ENCODE assay signal across 1 cellular context in the genomic region with DNA sequence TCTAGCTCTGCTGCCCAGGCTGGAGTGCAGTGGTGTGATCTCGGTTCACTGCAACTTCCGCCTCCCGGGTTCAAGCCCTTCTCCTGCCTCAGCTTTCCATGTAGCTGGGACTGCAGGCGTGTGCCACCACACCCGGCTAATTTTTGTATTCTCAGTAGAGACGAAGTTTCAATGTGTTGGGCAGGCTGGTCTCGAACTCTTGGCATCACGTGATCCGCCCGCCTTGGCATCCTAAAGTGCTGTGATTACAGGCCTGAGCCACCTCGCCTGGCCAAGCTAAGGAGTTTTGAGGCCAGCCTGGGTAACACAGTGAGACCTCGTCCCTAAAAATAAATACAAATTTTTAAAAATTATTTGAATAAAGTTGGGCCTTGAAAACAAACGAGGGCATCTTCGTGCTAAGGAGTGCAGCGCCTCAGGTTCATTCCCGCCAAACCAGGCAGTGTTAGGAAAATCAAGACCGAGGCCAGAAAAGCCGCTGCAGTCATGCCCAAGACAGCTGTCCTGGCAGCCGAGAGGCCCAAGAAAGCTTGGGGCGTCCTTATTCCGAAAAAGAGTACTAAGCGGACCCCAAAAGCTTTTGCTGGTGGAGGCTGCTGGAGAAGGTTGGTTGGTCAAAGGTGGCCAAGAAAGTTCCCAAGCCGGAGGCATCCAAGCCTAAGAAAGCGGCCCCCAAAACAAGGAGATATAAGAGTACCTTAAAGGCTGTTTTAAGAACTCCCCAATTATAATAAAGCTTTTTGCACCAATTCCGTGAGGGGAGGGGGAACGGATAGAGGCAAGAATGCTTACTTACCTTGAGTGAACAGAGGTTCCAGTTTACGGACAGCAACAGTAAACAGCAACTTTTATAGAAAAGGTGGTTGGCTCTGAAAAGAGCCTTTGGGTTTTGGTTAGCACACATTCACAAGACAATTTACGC.
TF ChIP-seq lines count a peak whose summit lies in the region.

No MANE protein-coding gene starts in this region.

TF ChIP-seq in K562, 482 proteins besides CTCF, POLR2A, EP300 and RAD21 (continued from another document and continues in another):
- no peak; the same call in 1 of the 2 replicates for TF ChIP-seq NKRF (IDR thresholded peaks at IDR 0.05; ENCODE audit: borderline replicate concordance)
- TF ChIP-seq CHD4 (IDR thresholded peaks at IDR 0.05; ENCODE audit: insufficient read depth, insufficient replicate concordance, low read depth, low read length, poor library complexity, severe bottlenecking) = no peak
- no peak for TF ChIP-seq POLR2B (IDR thresholded peaks at IDR 0.05; ENCODE audit: low read depth, partially characterized antibody)
- TF ChIP-seq ZNF316 (IDR thresholded peaks at IDR 0.05) = no peak
- TF ChIP-seq, protein P1, sequence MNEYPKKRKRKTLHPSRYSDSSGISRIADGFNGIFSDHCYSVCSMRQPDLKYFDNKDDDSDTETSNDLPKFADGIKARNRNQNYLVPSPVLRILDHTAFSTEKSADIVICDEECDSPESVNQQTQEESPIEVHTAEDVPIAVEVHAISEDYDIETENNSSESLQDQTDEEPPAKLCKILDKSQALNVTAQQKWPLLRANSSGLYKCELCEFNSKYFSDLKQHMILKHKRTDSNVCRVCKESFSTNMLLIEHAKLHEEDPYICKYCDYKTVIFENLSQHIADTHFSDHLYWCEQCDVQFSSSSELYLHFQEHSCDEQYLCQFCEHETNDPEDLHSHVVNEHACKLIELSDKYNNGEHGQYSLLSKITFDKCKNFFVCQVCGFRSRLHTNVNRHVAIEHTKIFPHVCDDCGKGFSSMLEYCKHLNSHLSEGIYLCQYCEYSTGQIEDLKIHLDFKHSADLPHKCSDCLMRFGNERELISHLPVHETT (CRISPR knock-in tag; conservative IDR thresholded peaks at IDR 0.05 in 1 of 2, IDR thresholded peaks at IDR 0.05 in 1 of 2) = no peak
- no peak for TF ChIP-seq SIRT6 (IDR thresholded peaks at IDR 0.05; ENCODE audit: low read depth, low read length)
- peak; percentile 32; the same call in 1 of the 2 replicates for TF ChIP-seq GATA2 (CRISPR knock-in tag; IDR thresholded peaks at IDR 0.05)
- 0 out of 2 replicates have a peak, but pooled peaks have one; percentile 1 for TF ChIP-seq SMC3 (conservative IDR thresholded peaks at IDR 0.05; ENCODE audit: insufficient read depth, low read depth, low read length)
- TF ChIP-seq GABPA (tag; conservative IDR thresholded peaks at IDR 0.05; ENCODE audit: low read depth) = peak; percentile 21; the same call in 1 of the 2 replicates
- TF ChIP-seq ZZZ3 (IDR thresholded peaks at IDR 0.05) = no peak
- TF ChIP-seq, protein P2, sequence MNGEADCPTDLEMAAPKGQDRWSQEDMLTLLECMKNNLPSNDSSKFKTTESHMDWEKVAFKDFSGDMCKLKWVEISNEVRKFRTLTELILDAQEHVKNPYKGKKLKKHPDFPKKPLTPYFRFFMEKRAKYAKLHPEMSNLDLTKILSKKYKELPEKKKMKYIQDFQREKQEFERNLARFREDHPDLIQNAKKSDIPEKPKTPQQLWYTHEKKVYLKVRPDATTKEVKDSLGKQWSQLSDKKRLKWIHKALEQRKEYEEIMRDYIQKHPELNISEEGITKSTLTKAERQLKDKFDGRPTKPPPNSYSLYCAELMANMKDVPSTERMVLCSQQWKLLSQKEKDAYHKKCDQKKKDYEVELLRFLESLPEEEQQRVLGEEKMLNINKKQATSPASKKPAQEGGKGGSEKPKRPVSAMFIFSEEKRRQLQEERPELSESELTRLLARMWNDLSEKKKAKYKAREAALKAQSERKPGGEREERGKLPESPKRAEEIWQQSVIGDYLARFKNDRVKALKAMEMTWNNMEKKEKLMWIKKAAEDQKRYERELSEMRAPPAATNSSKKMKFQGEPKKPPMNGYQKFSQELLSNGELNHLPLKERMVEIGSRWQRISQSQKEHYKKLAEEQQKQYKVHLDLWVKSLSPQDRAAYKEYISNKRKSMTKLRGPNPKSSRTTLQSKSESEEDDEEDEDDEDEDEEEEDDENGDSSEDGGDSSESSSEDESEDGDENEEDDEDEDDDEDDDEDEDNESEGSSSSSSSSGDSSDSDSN (IDR thresholded peaks at IDR 0.05; ENCODE audit: borderline replicate concordance in 1 of 2, low read depth in 2 of 2, low read length in 2 of 2) = no peak
- no peak for TF ChIP-seq ZNF311 (CRISPR knock-in tag; IDR thresholded peaks at IDR 0.05)
- TF ChIP-seq NBN (IDR thresholded peaks at IDR 0.05; ENCODE audit: low read depth) = no peak
- TF ChIP-seq ZNF561 (CRISPR knock-in tag; conservative IDR thresholded peaks at IDR 0.05) = no peak
- no peak for TF ChIP-seq KAT8 (IDR thresholded peaks at IDR 0.05; ENCODE audit: low read depth)
- peak in 1 of 3 experiments; percentile 10 for TF ChIP-seq YY1 (IDR thresholded peaks at IDR 0.05; ENCODE audit: borderline replicate concordance in 1 of 3, control insufficient read depth in 1 of 3, extremely low read depth in 1 of 3, insufficient read depth in 3 of 3, insufficient read length in 1 of 3, insufficient replicate concordance in 2 of 3, low read depth in 1 of 3, low read length in 2 of 3)
- TF ChIP-seq, protein P3, sequence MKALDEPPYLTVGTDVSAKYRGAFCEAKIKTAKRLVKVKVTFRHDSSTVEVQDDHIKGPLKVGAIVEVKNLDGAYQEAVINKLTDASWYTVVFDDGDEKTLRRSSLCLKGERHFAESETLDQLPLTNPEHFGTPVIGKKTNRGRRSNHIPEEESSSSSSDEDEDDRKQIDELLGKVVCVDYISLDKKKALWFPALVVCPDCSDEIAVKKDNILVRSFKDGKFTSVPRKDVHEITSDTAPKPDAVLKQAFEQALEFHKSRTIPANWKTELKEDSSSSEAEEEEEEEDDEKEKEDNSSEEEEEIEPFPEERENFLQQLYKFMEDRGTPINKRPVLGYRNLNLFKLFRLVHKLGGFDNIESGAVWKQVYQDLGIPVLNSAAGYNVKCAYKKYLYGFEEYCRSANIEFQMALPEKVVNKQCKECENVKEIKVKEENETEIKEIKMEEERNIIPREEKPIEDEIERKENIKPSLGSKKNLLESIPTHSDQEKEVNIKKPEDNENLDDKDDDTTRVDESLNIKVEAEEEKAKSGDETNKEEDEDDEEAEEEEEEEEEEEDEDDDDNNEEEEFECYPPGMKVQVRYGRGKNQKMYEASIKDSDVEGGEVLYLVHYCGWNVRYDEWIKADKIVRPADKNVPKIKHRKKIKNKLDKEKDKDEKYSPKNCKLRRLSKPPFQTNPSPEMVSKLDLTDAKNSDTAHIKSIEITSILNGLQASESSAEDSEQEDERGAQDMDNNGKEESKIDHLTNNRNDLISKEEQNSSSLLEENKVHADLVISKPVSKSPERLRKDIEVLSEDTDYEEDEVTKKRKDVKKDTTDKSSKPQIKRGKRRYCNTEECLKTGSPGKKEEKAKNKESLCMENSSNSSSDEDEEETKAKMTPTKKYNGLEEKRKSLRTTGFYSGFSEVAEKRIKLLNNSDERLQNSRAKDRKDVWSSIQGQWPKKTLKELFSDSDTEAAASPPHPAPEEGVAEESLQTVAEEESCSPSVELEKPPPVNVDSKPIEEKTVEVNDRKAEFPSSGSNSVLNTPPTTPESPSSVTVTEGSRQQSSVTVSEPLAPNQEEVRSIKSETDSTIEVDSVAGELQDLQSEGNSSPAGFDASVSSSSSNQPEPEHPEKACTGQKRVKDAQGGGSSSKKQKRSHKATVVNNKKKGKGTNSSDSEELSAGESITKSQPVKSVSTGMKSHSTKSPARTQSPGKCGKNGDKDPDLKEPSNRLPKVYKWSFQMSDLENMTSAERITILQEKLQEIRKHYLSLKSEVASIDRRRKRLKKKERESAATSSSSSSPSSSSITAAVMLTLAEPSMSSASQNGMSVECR (CRISPR knock-in tag; IDR thresholded peaks at IDR 0.05) = peak; percentile 5; the same call in 1 of the 2 replicates
- TF ChIP-seq, protein P4, sequence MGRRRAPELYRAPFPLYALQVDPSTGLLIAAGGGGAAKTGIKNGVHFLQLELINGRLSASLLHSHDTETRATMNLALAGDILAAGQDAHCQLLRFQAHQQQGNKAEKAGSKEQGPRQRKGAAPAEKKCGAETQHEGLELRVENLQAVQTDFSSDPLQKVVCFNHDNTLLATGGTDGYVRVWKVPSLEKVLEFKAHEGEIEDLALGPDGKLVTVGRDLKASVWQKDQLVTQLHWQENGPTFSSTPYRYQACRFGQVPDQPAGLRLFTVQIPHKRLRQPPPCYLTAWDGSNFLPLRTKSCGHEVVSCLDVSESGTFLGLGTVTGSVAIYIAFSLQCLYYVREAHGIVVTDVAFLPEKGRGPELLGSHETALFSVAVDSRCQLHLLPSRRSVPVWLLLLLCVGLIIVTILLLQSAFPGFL (CRISPR knock-in tag; IDR thresholded peaks at IDR 0.05) = no peak
- TF ChIP-seq XRCC4 (IDR thresholded peaks at IDR 0.05; ENCODE audit: extremely low read depth, insufficient read depth, insufficient read length) = no peak
- no peak for TF ChIP-seq RHOXF2B (CRISPR knock-in tag; conservative IDR thresholded peaks at IDR 0.05)
- TF ChIP-seq EP400 (IDR thresholded peaks at IDR 0.05) = peak; percentile 22; the same call in 1 of the 2 replicates
- no peak for TF ChIP-seq RBM34 (IDR thresholded peaks at IDR 0.05; ENCODE audit: borderline replicate concordance, insufficient read depth, low read length)
- no peak for TF ChIP-seq ZNF449 (CRISPR knock-in tag; IDR thresholded peaks at IDR 0.05)
- TF ChIP-seq USF2 (CRISPR knock-in tag; IDR thresholded peaks at IDR 0.05) = peak; percentile 83
- TF ChIP-seq, protein P5, sequence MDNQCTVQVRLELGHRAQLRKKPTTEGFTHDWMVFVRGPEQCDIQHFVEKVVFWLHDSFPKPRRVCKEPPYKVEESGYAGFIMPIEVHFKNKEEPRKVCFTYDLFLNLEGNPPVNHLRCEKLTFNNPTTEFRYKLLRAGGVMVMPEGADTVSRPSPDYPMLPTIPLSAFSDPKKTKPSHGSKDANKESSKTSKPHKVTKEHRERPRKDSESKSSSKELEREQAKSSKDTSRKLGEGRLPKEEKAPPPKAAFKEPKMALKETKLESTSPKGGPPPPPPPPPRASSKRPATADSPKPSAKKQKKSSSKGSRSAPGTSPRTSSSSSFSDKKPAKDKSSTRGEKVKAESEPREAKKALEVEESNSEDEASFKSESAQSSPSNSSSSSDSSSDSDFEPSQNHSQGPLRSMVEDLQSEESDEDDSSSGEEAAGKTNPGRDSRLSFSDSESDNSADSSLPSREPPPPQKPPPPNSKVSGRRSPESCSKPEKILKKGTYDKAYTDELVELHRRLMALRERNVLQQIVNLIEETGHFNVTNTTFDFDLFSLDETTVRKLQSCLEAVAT (IDR thresholded peaks at IDR 0.05) = peak in 1 of 2 experiments; percentile 16; a peak in 2 of 4 replicates
